In genomic region chrX:69313622-69314290, GRCh38 we compare ENCODE assay signal across 22 cellular contexts.
DNase-seq lines count a peak whose midpoint lies in the region; ATAC-seq, FAIRE-seq and TF ChIP-seq lines count a peak whose summit lies in the region.
"Had no signal": no experiment of that assay in that cellular context is flagged by ENCODE, and none has a peak within 500 bp of the region (broad histone marks: within the 10 kb centered on the region; RNA-seq: fewer than 3 reads in every experiment).

No MANE protein-coding gene starts in this region.

- FAIRE-seq in D721Med (lab: Jason Lieb, UNC) = no peak
- FAIRE-seq: A204.1, GM19239 had no signal

- ATAC-seq in Right ventricle myocardium inferior = no peak
- no peak for ATAC-seq in HG03460 (IDR thresholded peaks at IDR 0.05; ENCODE audit: unreplicated experiment)
- ATAC-seq: PC-3 had no signal

- no peak for TF ChIP-seq CTCF in OCI-LY3 (IDR thresholded peaks at IDR 0.05; ENCODE audit: low read depth, low read length)
- TF ChIP-seq CTCF in glutamatergic neuron (IDR thresholded peaks at IDR 0.05; ENCODE audit: partially characterized antibody, unreplicated experiment) = no peak
- TF ChIP-seq CTCF in D721Med (IDR thresholded peaks at IDR 0.05; ENCODE audit: insufficient read depth, missing control alignments) = no peak

- peaks cover 50% of the 10 kb centered on the region for H3K4me1 Mint-ChIP-seq in glutamatergic neuron (ENCODE audit: low read depth, unreplicated experiment)
- H3K4me1 Mint-ChIP-seq: CD14-positive monocyte had no signal

- H3K9me3 ChIP-seq in OCI-LY3 (ENCODE audit: insufficient read depth, low read length) = no peaks in the 10 kb centered on the region
- H3K9me3 ChIP-seq: Caco-2, SJSA1 had no signal

- H3K27ac Mint-ChIP-seq in glutamatergic neuron (ENCODE audit: unreplicated experiment) = peak overlapping the region; percentile 84

- peaks cover 44% of the 10 kb centered on the region for H3K4me1 ChIP-seq in OCI-LY3 (ENCODE audit: low read length)
- H3K4me1 ChIP-seq: Caco-2, SJSA1 had no signal

- no peaks in the 10 kb centered on the region for H3K27me3 ChIP-seq in OCI-LY3 (ENCODE audit: low read depth, low read length)
- H3K27me3 ChIP-seq: SJSA1 had no signal

- peaks cover 5% of the 10 kb centered on the region for H3K9me3 Mint-ChIP-seq in glutamatergic neuron (ENCODE audit: unreplicated experiment)

- DNase-seq in cardiac septum (ENCODE audit: low spot score) (peak; percentile 4), Right ventricle myocardium inferior (ENCODE audit: missing footprints) (no peak), glutamatergic neuron (peak; percentile 55), ureter (ENCODE audit: low spot score) (peak; percentile 22), NCI-H1092 (lab: John Stamatoyannopoulos, UW) (no peak), D721Med (ENCODE audit: insufficient read length, low spot score) (no peak)
- DNase-seq: Caco-2, HCEC 1CT, IMR-90, Kasumi-1, MM.1S, NCI-H1105 treated with DMSO at 0.1 percent for 48 hours, NCI-H1694 treated with DMSO at 0.1 percent for 48 hours, NCI-H526 treated with DMSO at 0.1 percent for 48 hours, PC-3 had no signal

- no peak overlapping the region for H3K4me3 Mint-ChIP-seq in glutamatergic neuron (ENCODE audit: unreplicated experiment)
- H3K4me3 Mint-ChIP-seq: CD14-positive monocyte had no signal

- H3K4me3 ChIP-seq in OCI-LY3 (ENCODE audit: low read length) = no peak overlapping the region
- H3K4me3 ChIP-seq: SJSA1 had no signal

- peak overlapping the region; percentile 27 for H3K4me2 ChIP-seq in OCI-LY3 (ENCODE audit: low read length)

- intact Hi-C loops in cardiac septum (cut with DNase I) (no loop called here), Right ventricle myocardium inferior (cut with DNase I) (no loop called here)

- H3K36me3 Mint-ChIP-seq in glutamatergic neuron (ENCODE audit: unreplicated experiment) = no peaks in the 10 kb centered on the region
- H3K36me3 Mint-ChIP-seq: CD14-positive monocyte had no signal

- no peaks in the 10 kb centered on the region for H3K36me3 ChIP-seq in OCI-LY3 (replicated peaks; ENCODE audit: low read depth, low read length)
- H3K36me3 ChIP-seq: SJSA1 had no signal

- peaks cover 11% of the 10 kb centered on the region for H3K27me3 Mint-ChIP-seq in glutamatergic neuron (ENCODE audit: unreplicated experiment)

- H3K9ac ChIP-seq in OCI-LY3 (ENCODE audit: low read length) = no peak overlapping the region

- H4K20me1 ChIP-seq in OCI-LY3 (ENCODE audit: insufficient read depth, low read length) = no peaks in the 10 kb centered on the region

- no peaks in the 10 kb centered on the region for H3K79me2 ChIP-seq in OCI-LY3 (ENCODE audit: low read length)

- H3K27ac ChIP-seq in OCI-LY3 (ENCODE audit: low read length) = peak overlapping the region; percentile 40
- H3K27ac ChIP-seq: RWPE1, SJSA1 had no signal

- H2AFZ ChIP-seq in OCI-LY3 (ENCODE audit: low read depth, low read length) = no peak overlapping the region

Comparison
In these comparisons a context has a peak if more than half of its experiments do, and no peak if none do; other contexts are left out.
1. DNase-seq: peak in cardiac septum (single experiment), glutamatergic neuron (single experiment) and ureter (single experiment); none in Right ventricle myocardium inferior (single experiment), NCI-H1092 (single experiment) and D721Med (single experiment).